20 cellular contexts compared by ENCODE assay signal in genomic region chr6:105493776-105494175, GRCh38.
DNase-seq lines count a peak whose midpoint lies in the region; ATAC-seq, FAIRE-seq and TF ChIP-seq lines count a peak whose summit lies in the region.
"Had no signal": no experiment of that assay in that cellular context is flagged by ENCODE, and none has a peak within 500 bp of the region (broad histone marks: within the 10 kb centered on the region; RNA-seq: fewer than 3 reads in every experiment).

No MANE protein-coding gene starts in this region.

- no peak for TF ChIP-seq EP300 in SK-N-SH (IDR thresholded peaks at IDR 0.05; ENCODE audit: borderline replicate concordance in 1 of 2, low read depth in 1 of 2, low read length in 1 of 2)

- H3F3A ChIP-seq in SK-N-SH (replicated peaks; ENCODE audit: insufficient read depth), result peaks cover 5% of the 10 kb centered on the region

- no peaks in the 10 kb centered on the region for H3K9me2 ChIP-seq in SK-N-SH

- no peak overlapping the region for H3K4me3 Mint-ChIP-seq in glutamatergic neuron (ENCODE audit: unreplicated experiment)
- H3K4me3 Mint-ChIP-seq: T-cell had no signal

- H3K36me3 Mint-ChIP-seq in glutamatergic neuron (ENCODE audit: unreplicated experiment), result no peaks in the 10 kb centered on the region
- H3K36me3 Mint-ChIP-seq: T-cell had no signal

- peaks cover 0 to 5% of the 10 kb centered on the region in 2 experiments; a peak in 1 of 4 replicates for H3K4me1 ChIP-seq in SK-N-SH (ENCODE audit: control insufficient read depth in 1 of 2, insufficient read depth in 2 of 2, low read depth in 1 of 2, low read length in 1 of 2)

- CTCF ChIA-PET in SK-N-SH (lab: Yijun Ruan, JAX), result interaction anchor here (0.8 to 5.2 kb wide), 2 partner anchors 8 to 729 kb away, joined by 3 to 31 read pairs; no protein-coding TSS in a partner anchor

- no peaks in the 10 kb centered on the region for H4K20me1 ChIP-seq in SK-N-SH (ENCODE audit: insufficient read depth)
- H4K20me1 ChIP-seq: BLaER1 treated with 17β-estradiol and CSF1 and Interleukin-3, amounts not matched to agents 10 nM and 100 nM had no signal

- DNase-seq in SK-N-SH (no peak), glutamatergic neuron (no peak), MV-4-11 (lab: John Stamatoyannopoulos, UW) (no peak), NCI-H146 (lab: John Stamatoyannopoulos, UW) (no peak)
- DNase-seq: aorta; kidney glomerular epithelial cell; midbrain; NCI-H2171; retina; stimulated activated naive CD4-positive, alpha-beta T cell; T-cell; upper lobe of left lung; WERI-Rb-1 had no signal

- H3K27ac Mint-ChIP-seq in glutamatergic neuron (ENCODE audit: unreplicated experiment), result no peak overlapping the region
- H3K27ac Mint-ChIP-seq: T-cell had no signal

- H3K9me3 ChIP-seq in SK-N-SH, result no peaks in the 10 kb centered on the region
- H3K9me3 ChIP-seq: BLaER1 treated with 17β-estradiol and CSF1 and Interleukin-3, amounts not matched to agents 10 nM and 100 nM; neutrophil; upper lobe of left lung had no signal

- H2AFZ ChIP-seq in SK-N-SH (ENCODE audit: low read depth), result 0 out of 2 replicates have a peak overlapping the region, but pooled peaks have one; percentile 15

- no peaks in the 10 kb centered on the region for H3K4me1 Mint-ChIP-seq in glutamatergic neuron (ENCODE audit: low read depth, unreplicated experiment)

- FAIRE-seq in endometrium (lab: Jason Lieb, UNC), result peak; percentile 41

- H3K36me3 ChIP-seq in SK-N-SH (replicated peaks in 1 of 2; ENCODE audit: control insufficient read depth in 1 of 2, insufficient read depth in 2 of 2, low read length in 1 of 2), result no peaks in the 10 kb centered on the region
- H3K36me3 ChIP-seq: BLaER1 treated with 17β-estradiol and CSF1 and Interleukin-3, amounts not matched to agents 10 nM and 100 nM; neutrophil; upper lobe of left lung; WERI-Rb-1 had no signal

- no peaks in the 10 kb centered on the region for H3K9me3 Mint-ChIP-seq in glutamatergic neuron (ENCODE audit: unreplicated experiment)
- H3K9me3 Mint-ChIP-seq: T-cell had no signal

- no peaks in the 10 kb centered on the region for H3K79me2 ChIP-seq in SK-N-SH (ENCODE audit: insufficient read depth)

- TF ChIP-seq RAD21 in SK-N-SH (IDR thresholded peaks at IDR 0.05; ENCODE audit: low read length), result no peak

- H3K4me2 ChIP-seq in SK-N-SH, result no peak overlapping the region
- H3K4me2 ChIP-seq: BLaER1 treated with 17β-estradiol and CSF1 and Interleukin-3, amounts not matched to agents 10 nM and 100 nM had no signal

- H3K27me3 Mint-ChIP-seq in glutamatergic neuron (ENCODE audit: unreplicated experiment), result no peaks in the 10 kb centered on the region
- H3K27me3 Mint-ChIP-seq: T-cell had no signal

- no peak overlapping the region for H3K4me3 ChIP-seq in SK-N-SH (ENCODE audit: low read depth in 2 of 2, low read length in 1 of 2)
- H3K4me3 ChIP-seq: BLaER1 treated with 17β-estradiol and CSF1 and Interleukin-3, amounts not matched to agents 10 nM and 100 nM; upper lobe of left lung had no signal

- H3K27me3 ChIP-seq in SK-N-SH (ENCODE audit: insufficient read depth), result no peaks in the 10 kb centered on the region
- H3K27me3 ChIP-seq: BLaER1 treated with 17β-estradiol and CSF1 and Interleukin-3, amounts not matched to agents 10 nM and 100 nM; neutrophil; upper lobe of left lung had no signal

- POLR2A ChIA-PET in SK-N-SH (lab: Yijun Ruan, JAX), result no interaction called here

- TF ChIP-seq CTCF in SK-N-SH (IDR thresholded peaks at IDR 0.05) (no peak), glutamatergic neuron (IDR thresholded peaks at IDR 0.05; ENCODE audit: partially characterized antibody, unreplicated experiment) (no peak)

- H3K27ac ChIP-seq in SK-N-SH (ENCODE audit: low read depth in 2 of 2, low read length in 1 of 2), result peak overlapping the region in 1 of 2 experiments; percentile 63; a peak in 1 of 4 replicates
- H3K27ac ChIP-seq: BLaER1 treated with 17β-estradiol and CSF1 and Interleukin-3, amounts not matched to agents 10 nM and 100 nM; neutrophil; upper lobe of left lung; WERI-Rb-1 had no signal

- H3K9ac ChIP-seq in SK-N-SH, result no peak overlapping the region
- H3K9ac ChIP-seq: BLaER1 treated with 17β-estradiol and CSF1 and Interleukin-3, amounts not matched to agents 10 nM and 100 nM had no signal

- ATAC-seq in SK-N-SH treated with all-trans-retinoic acid at 6 μM for 48 hours (no peak), GM21390 (IDR thresholded peaks at IDR 0.05; ENCODE audit: unreplicated experiment) (peak; percentile 10), HG03175 (IDR thresholded peaks at IDR 0.05; ENCODE audit: unreplicated experiment) (peak; percentile 13)
- ATAC-seq: HCT116, T-cell had no signal

- 45% methylated on average over 2 of the region's 2 CpGs for WGBS in SK-N-SH (ENCODE audit: low lambda C conversion rate)

TF ChIP-seq in SK-N-SH, 30 proteins besides CTCF, POLR2A, EP300 and RAD21 (continues in another document):
- TF ChIP-seq FOSL2 (IDR thresholded peaks at IDR 0.05; ENCODE audit: borderline replicate concordance, low read depth) (no peak), FOXM1 (IDR thresholded peaks at IDR 0.05; ENCODE audit: low read depth) (no peak), RCOR1 (IDR thresholded peaks at IDR 0.05; ENCODE audit: low read length) (no peak), NRF1 (IDR thresholded peaks at IDR 0.05; ENCODE audit: low read depth, low read length) (no peak), YY1 (IDR thresholded peaks at IDR 0.05; ENCODE audit: low read depth) (no peak), MEF2A (IDR thresholded peaks at IDR 0.05; ENCODE audit: borderline replicate concordance, low read depth) (no peak), EZH2phosphoT487 (IDR thresholded peaks at IDR 0.05; ENCODE audit: borderline replicate concordance, low read depth) (no peak), MXI1 (IDR thresholded peaks at IDR 0.05; ENCODE audit: low read depth, low read length) (no peak), NFIC (IDR thresholded peaks at IDR 0.05; ENCODE audit: borderline replicate concordance) (no peak), GATA2 (CRISPR knock-in tag; IDR thresholded peaks at IDR 0.05) (no peak)

TF ChIP-seq in SK-N-SH treated with all-trans-retinoic acid at 6 μM for 48 hours, 23 proteins besides CTCF, POLR2A, EP300 and RAD21:
- TF ChIP-seq PATZ1 (CRISPR knock-in tag; IDR thresholded peaks at IDR 0.05; ENCODE audit: borderline replicate concordance), result no peak
- no peak for TF ChIP-seq CREB5 (CRISPR knock-in tag; IDR thresholded peaks at IDR 0.05; ENCODE audit: low read depth)
- TF ChIP-seq CSDC2 (CRISPR knock-in tag; IDR thresholded peaks at IDR 0.05), result no peak
